Comparison of ENCODE assay signal across 17 cellular contexts in the genomic region with DNA sequence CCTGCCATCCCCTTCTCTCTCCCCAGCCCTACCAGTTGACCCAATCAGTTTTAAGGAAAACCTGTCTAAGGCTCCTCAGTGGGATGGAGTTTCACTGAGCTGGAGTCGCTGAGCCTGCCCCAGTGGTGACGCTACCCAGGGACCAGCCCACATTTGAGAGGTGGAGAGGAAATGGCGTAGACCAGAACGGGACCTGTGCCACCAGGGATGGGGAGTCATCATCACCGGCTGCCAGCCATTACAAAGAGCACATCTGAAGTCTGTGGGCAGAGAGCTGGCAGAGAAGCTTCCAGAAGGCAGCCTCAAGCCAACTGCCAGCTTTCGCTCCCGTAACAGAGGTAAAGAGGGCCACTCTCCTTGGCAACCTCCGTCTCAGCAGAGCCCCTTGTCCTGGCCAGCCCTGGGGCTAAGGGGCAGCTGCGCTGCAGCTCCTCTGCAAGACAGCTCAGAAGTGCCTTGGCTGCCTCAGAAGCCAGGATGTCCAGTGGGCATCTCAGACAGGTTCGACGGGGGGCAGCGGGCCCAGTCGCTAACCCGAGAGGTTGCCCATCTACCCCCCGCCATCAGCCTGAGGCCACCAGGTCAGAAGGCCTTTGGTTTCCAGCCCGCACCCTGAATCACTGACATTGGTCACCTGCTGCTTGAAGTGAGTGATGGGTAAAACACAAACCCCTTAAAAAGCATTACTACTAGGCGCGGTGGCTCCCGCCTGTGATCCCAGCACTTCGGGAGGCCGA. TPM values are rescaled to one million over a fixed set of nuclear protein-coding genes. Genes with fewer than 3 reads are reported as not detected.
DNase-seq lines count a peak whose midpoint lies in the region; ATAC-seq, FAIRE-seq and TF ChIP-seq lines count a peak whose summit lies in the region.
"Had no signal": no experiment of that assay in that cellular context is flagged by ENCODE, and none has a peak within 500 bp of the region (broad histone marks: within the 10 kb centered on the region; RNA-seq: fewer than 3 reads in every experiment).

No MANE protein-coding gene starts in this region.

- peaks cover 9% of the 10 kb centered on the region for H3K27me3 Mint-ChIP-seq in nephron progenitor cell (ENCODE audit: low read depth, poor library complexity)
- H3K27me3 Mint-ChIP-seq: activated naive CD8-positive, alpha-beta T cell treated with anti-CD3 and anti-CD28 coated beads for 36 hours had no signal

- no peak overlapping the region for H3K4me2 ChIP-seq in A549

- peak overlapping the region; percentile 74 for H3K27ac Mint-ChIP-seq in nephron progenitor cell
- H3K27ac Mint-ChIP-seq: activated CD4-positive, alpha-beta T cell treated with anti-CD3 and anti-CD28 coated beads, Interleukin-2, amount 10 ng/mL, durations not matched to agents 7 days and 5 days; activated naive CD8-positive, alpha-beta T cell treated with anti-CD3 and anti-CD28 coated beads for 36 hours; activated T-helper 2 cell treated with anti-CD3 and anti-CD28 coated beads, Interferon-gamma antibody, Interleukin-2, Interleukin-4, amounts not matched to agents 10 μg/mL and 5 μg/mL and 100 μg/mL, durations not matched to agents 14 hours and 24 hours and 36 hours had no signal

- peaks cover 78% of the 10 kb centered on the region for H3K4me1 Mint-ChIP-seq in nephron progenitor cell
- H3K4me1 Mint-ChIP-seq: activated CD4-positive, alpha-beta T cell treated with anti-CD3 and anti-CD28 coated beads, Interleukin-2, amount 10 ng/mL, durations not matched to agents 7 days and 5 days; activated naive CD8-positive, alpha-beta T cell treated with anti-CD3 and anti-CD28 coated beads for 36 hours had no signal

- H3K27ac ChIP-seq in A549 (peak overlapping the region; percentile 8 to 66; a peak in 2 of 6 replicates), RWPE1 (peak overlapping the region; percentile 100), epithelial cell of prostate (peak overlapping the region; percentile 99), coronary artery (no peak overlapping the region)
- H3K27ac ChIP-seq: GM23248 had no signal

- CTCF ChIA-PET in A549 (lab: Yijun Ruan, JAX) = interaction anchor here (1.1 to 15.3 kb wide), 10 partner anchors 10 to 194 kb away, joined by 3 to 149 read pairs (median 5); partner anchors contain the start of gene SDC1
- CTCF ChIA-PET in RWPE1 (lab: Yijun Ruan, JAX) = interaction anchor here (2.0 to 2.9 kb wide), 2 partner anchors 11 to 15 kb away, joined by 5 to 12 read pairs; partner anchors contain the start of gene SDC1

- TF ChIP-seq CTCF in A549 (IDR thresholded peaks at IDR 0.05) (no peak), RWPE1 (conservative IDR thresholded peaks at IDR 0.05; ENCODE audit: low read depth) (no peak), nephron progenitor cell (IDR thresholded peaks at IDR 0.05) (no peak), coronary artery (IDR thresholded peaks at IDR 0.05) (no peak)

- 88% methylated on average over 17 of the region's 21 CpGs for WGBS in A549 (ENCODE audit: missing lambda C conversion rate)

- no peaks in the 10 kb centered on the region for H3K9me3 ChIP-seq in A549

- FAIRE-seq in A549 (lab: Jason Lieb, UNC) = no peak
- FAIRE-seq: G401.6 had no signal

- H3K9me3 Mint-ChIP-seq in nephron progenitor cell = no peaks in the 10 kb centered on the region
- H3K9me3 Mint-ChIP-seq: activated CD4-positive, alpha-beta T cell treated with anti-CD3 and anti-CD28 coated beads, Interleukin-2, amount 10 ng/mL, durations not matched to agents 7 days and 5 days; activated naive CD8-positive, alpha-beta T cell treated with anti-CD3 and anti-CD28 coated beads for 36 hours; activated T-helper 2 cell treated with anti-CD3 and anti-CD28 coated beads, Interferon-gamma antibody, Interleukin-2, Interleukin-4, amounts not matched to agents 10 μg/mL and 5 μg/mL and 100 μg/mL, durations not matched to agents 14 hours and 24 hours and 36 hours had no signal

- TF ChIP-seq RAD21 in A549 (conservative IDR thresholded peaks at IDR 0.05 in 1 of 2, IDR thresholded peaks at IDR 0.05 in 1 of 2) = no peak

- no peak for DNase-seq in A549 (ENCODE audit: low read depth in 1 of 2, low spot score in 1 of 2)
- DNase-seq in RWPE1 (ENCODE audit: low spot score) = no peak
- no peak for DNase-seq in epithelial cell of prostate (ENCODE audit: low read depth, low spot score)
- no peak for DNase-seq in nephron progenitor cell
- no peak for DNase-seq in ecto neural progenitor cell (ENCODE audit: low spot score)
- DNase-seq in coronary artery (ENCODE audit: low spot score) = no peak
- no peak for DNase-seq in HUDEP-2 (lab: John Stamatoyannopoulos, UW; ENCODE audit: unreplicated experiment in 76 of 76)
- DNase-seq in NCI-H345 (lab: John Stamatoyannopoulos, UW) = no peak
- DNase-seq: activated CD4-positive, alpha-beta T cell treated with anti-CD3 and anti-CD28 coated beads, Interleukin-2, amount 10 ng/mL, durations not matched to agents 7 days and 5 days; activated naive CD8-positive, alpha-beta T cell treated with anti-CD3 and anti-CD28 coated beads for 36 hours; C1 segment of cervical spinal cord; GM23248; NCI-H2107; NCI-H510A treated with DMSO at 0.1 percent for 48 hours; SHP77 treated with DMSO at 0.1 percent for 48 hours had no signal

- peaks cover 2% of the 10 kb centered on the region for H3K36me3 Mint-ChIP-seq in nephron progenitor cell (ENCODE audit: low read depth)
- H3K36me3 Mint-ChIP-seq: activated naive CD8-positive, alpha-beta T cell treated with anti-CD3 and anti-CD28 coated beads for 36 hours had no signal

- H3K4me3 Mint-ChIP-seq in nephron progenitor cell = no peak overlapping the region
- H3K4me3 Mint-ChIP-seq: activated CD4-positive, alpha-beta T cell treated with anti-CD3 and anti-CD28 coated beads, Interleukin-2, amount 10 ng/mL, durations not matched to agents 7 days and 5 days; activated naive CD8-positive, alpha-beta T cell treated with anti-CD3 and anti-CD28 coated beads for 36 hours had no signal

- no peak for TF ChIP-seq POLR2A in A549 (IDR thresholded peaks at IDR 0.05; ENCODE audit: low read length)

- peaks cover 49% of the 10 kb centered on the region for H3K4me1 ChIP-seq in A549

- ATAC-seq in A549 = no peak

- TF ChIP-seq EP300 in A549 (IDR thresholded peaks at IDR 0.05) = no peak

- no peak overlapping the region for H3K4me3 ChIP-seq in A549
- no peak overlapping the region for H3K4me3 ChIP-seq in coronary artery
- H3K4me3 ChIP-seq: GM23248 had no signal

- POLR2A ChIA-PET in A549 (lab: Yijun Ruan, JAX) = interaction anchor here (0.7 kb wide), 1 partner anchor 16 kb away, joined by 3 read pairs; the partner anchor contains the start of gene SDC1
- POLR2A ChIA-PET in RWPE1 (lab: Yijun Ruan, JAX; ENCODE audit: low non-redundant PET) = no interaction called here

TF ChIP-seq in A549, 52 proteins besides CTCF, POLR2A, EP300 and RAD21:
- TF ChIP-seq HES2 (IDR thresholded peaks at IDR 0.05) (no peak), RFX5 (IDR thresholded peaks at IDR 0.05) (no peak)

RNA-seq across cellular contexts. Expression of gene SDC1, which starts 15.4 kb away (rescaled TPM):
- polyA plus RNA-seq in A549 (2011; rRNA removed) (97.1 and 116 TPM in 2 replicates), A549 (2017; fragmentation: RNase III; extraction: RNeasy Plus Mini Kit Qiagen cat#74134 plus additional on column Dnase treatment) (157 to 171 TPM (median 166 TPM) in 3 replicates)
- polyA plus RNA-seq in A549 (2012; cell fraction: cytosol; rRNA removed) = 123 and 215 TPM in 2 replicates
- polyA plus RNA-seq in A549 (2012; cell fraction: nucleus; rRNA removed) = 279 and 455 TPM in 2 replicates
- 92.8 and 113 TPM in 2 replicates for polyA minus RNA-seq in A549 (2011; rRNA and poly(A)+ RNA removed)

Comparison
In these comparisons a context has a peak if more than half of its experiments do, and no peak if none do; other contexts are left out.
1. H3K27ac ChIP-seq: peak in A549 (2 of 2), RWPE1 (single experiment) and epithelial cell of prostate (single experiment); none in coronary artery (0 of 2).